1 cellular context compared by ENCODE assay signal in genomic region chr6:108866798-108867197, GRCh38.
A peak's percentile ranks its signal among the peaks of the same experiment; 100 is the strongest.
TF ChIP-seq lines count a peak whose summit lies in the region.

No MANE protein-coding gene starts in this region.

TF ChIP-seq in K562, 482 proteins besides CTCF, POLR2A, EP300 and RAD21:
- no peak for TF ChIP-seq ZNF445 (CRISPR knock-in tag; IDR thresholded peaks at IDR 0.05; ENCODE audit: low read depth)
- peak; percentile 16; the same call in 1 of the 2 replicates for TF ChIP-seq ATF3 (IDR thresholded peaks at IDR 0.05)
- TF ChIP-seq ATF3 (CRISPR knock-in tag; conservative IDR thresholded peaks at IDR 0.05), result no peak
